Comparison of ENCODE assay signal across 8 cellular contexts in genomic region chrX:129931411-129932136, GRCh38. TPM values are rescaled to one million over a fixed set of nuclear protein-coding genes. Genes with fewer than 3 reads are reported as not detected.
DNase-seq lines count a peak whose midpoint lies in the region; ATAC-seq and TF ChIP-seq lines count a peak whose summit lies in the region.

No MANE protein-coding gene starts in this region.

- ATAC-seq in GM19035 (IDR thresholded peaks at IDR 0.05; ENCODE audit: unreplicated experiment) = peak; percentile 73
- peak; percentile 75 for ATAC-seq in HG03196 (IDR thresholded peaks at IDR 0.05; ENCODE audit: unreplicated experiment)

- H3K36me3 ChIP-seq in BJ (ENCODE audit: control insufficient read depth, insufficient read depth, low read length) = no peaks in the 10 kb centered on the region

- DNase-seq in BJ (ENCODE audit: low read depth) = peak; percentile 55
- peak; percentile 68 to 87 for DNase-seq in NCI-H526 (lab: John Stamatoyannopoulos, UW)
- peak; percentile 45 for DNase-seq in activated CD8-positive, alpha-beta memory T cell treated with anti-CD3 and anti-CD28 coated beads, Interleukin-2, amount 50 U/mL, for 4 hours
- DNase-seq in epithelial cell of esophagus (ENCODE audit: low read depth) = peak; percentile 77
- DNase-seq in midbrain (lab: John Stamatoyannopoulos, UW) = peak; percentile 89
- DNase-seq in stimulated activated CD8-positive, alpha-beta memory T cell treated with anti-CD3 and anti-CD28 coated beads, Interleukin-4, amount 100 ng/mL, for 24 hours (ENCODE audit: low read depth) = peak; percentile 36

- POLR2A ChIA-PET in BJ (lab: Charles Lee) = interaction anchor here (0.6 kb wide), 1 partner anchor 57 kb away, joined by 3 read pairs; no protein-coding TSS in a partner anchor

- H3K27me3 ChIP-seq in BJ (ENCODE audit: control insufficient read depth, insufficient read depth, low read length) = peaks cover 1% of the 10 kb centered on the region; the same call in 1 of the 2 replicates

- TF ChIP-seq CTCF in BJ (IDR thresholded peaks at IDR 0.05; ENCODE audit: insufficient read depth, low read depth, low read length) (no peak), epithelial cell of esophagus (IDR thresholded peaks at IDR 0.05; ENCODE audit: insufficient read depth, low read depth, low read length, missing control alignments) (no peak)

- H3K4me3 ChIP-seq in BJ (ENCODE audit: low read depth, low read length) = peak overlapping the region; percentile 64
- peak overlapping the region; percentile 51 for H3K4me3 ChIP-seq in epithelial cell of esophagus (ENCODE audit: low read length)

- CTCF ChIA-PET in BJ (lab: Yijun Ruan, JAX) = interaction anchor here (0.7 to 0.8 kb wide), 2 partner anchors 97 to 129 kb away, joined by 5 to 6 read pairs; no protein-coding TSS in a partner anchor

RNA-seq across cellular contexts. Expression of gene UTP14A, which starts 25.6 kb away (rescaled TPM):
- 12.0 and 20.0 TPM in 2 replicates for polyA plus RNA-seq in BJ (2011; rRNA removed)
- 5.9 and 6.1 TPM in 2 replicates for polyA minus RNA-seq in BJ (2011; rRNA and poly(A)+ RNA removed)

RNA-seq across cellular contexts. Expression of gene BCORL1, which starts 50.9 kb away (rescaled TPM):
- 0.76 and 1.5 TPM in 2 replicates for polyA plus RNA-seq in BJ (2011; rRNA removed)
- polyA minus RNA-seq in BJ (2011; rRNA and poly(A)+ RNA removed) = 2.2 and 3.9 TPM in 2 replicates

Comparison
In these comparisons a context has a peak if more than half of its experiments do, and no peak if none do; other contexts are left out.
1. Peak in every context shown above with its lines: DNase-seq, ATAC-seq and H3K4me3 ChIP-seq.
2. DNase-seq: peak in every context shown above with its lines; median percentile 89 in midbrain; 78 in NCI-H526; 77 in epithelial cell of esophagus; 55 in BJ; 45 in activated CD8-positive, alpha-beta memory T cell treated with anti-CD3 and anti-CD28 coated beads, Interleukin-2, amount 50 U/mL, for 4 hours; 36 in stimulated activated CD8-positive, alpha-beta memory T cell treated with anti-CD3 and anti-CD28 coated beads, Interleukin-4, amount 100 ng/mL, for 24 hours.